Comparison of ENCODE assay signal across 29 cellular contexts in genomic region chr2:160683206-160683605, GRCh38.
"Had no signal": no experiment of that assay in that cellular context is flagged by ENCODE, and none has a peak within 500 bp of the region (broad histone marks: within the 10 kb centered on the region; RNA-seq: fewer than 3 reads in every experiment).

No MANE protein-coding gene starts in this region.

- ATAC-seq: naive thymus-derived CD8-positive, alpha-beta T cell; natural killer cell treated with Interleukin-12 subunit alpha and Interleukin-12 subunit beta and Interleukin-15 and Interleukin-18, amount 100 ng/mL, for 72 hours; pancreas; sciatic nerve; stimulated activated memory B cell treated with anti-CD40 and anti-IgM and Interleukin-4, amounts not matched to agents 10 μg/mL and 1 μg/mL and 100 μg/mL, for 72 hours; stimulated activated naive CD8-positive, alpha-beta T cell treated with anti-CD3 and anti-CD28 coated beads, Interleukin-15, amount 100 ng/mL, for 72 hours; stimulated activated naive CD8-positive, alpha-beta T cell treated with anti-CD3 and anti-CD28 coated beads, Interleukin-15, Interleukin-2, amounts not matched to agents 100 U/mL and 50 U/mL, for 24 hours; upper lobe of right lung had no signal

- H3K36me3 ChIP-seq: neutrophil, pancreas, prostate gland, right atrium auricular region, spleen, suprapubic skin, tibial artery, transverse colon, upper lobe of right lung, uterus had no signal

- H3K27me3 ChIP-seq: neutrophil, pancreas, right atrium auricular region, spleen, suprapubic skin, testis, tibial artery, transverse colon, upper lobe of right lung, uterus had no signal

- H3K4me3 ChIP-seq: pancreas, prostate gland, right atrium auricular region, skin epidermis, smooth muscle cell, spleen, suprapubic skin, testis, tibial artery, transverse colon, upper lobe of right lung, uterus had no signal

- FAIRE-seq: pancreas had no signal

- DNase-seq: naive thymus-derived CD8-positive, alpha-beta T cell; nephron progenitor cell; nucleus accumbens; pancreas; retina; spleen; stimulated activated CD4-positive, alpha-beta T cell treated with anti-CD3 and anti-CD28 coated beads, Interleukin-12 subunit alpha, Interleukin-12 subunit beta, amount 100 ng/mL, for 4 hours; stimulated activated CD4-positive, alpha-beta T cell treated with anti-CD3 and anti-CD28 coated beads, Interleukin-1b, Interleukin-23, amount 100 ng/mL, for 48 hours; stimulated activated CD4-positive, alpha-beta T cell treated with anti-CD3 and anti-CD28 coated beads, Interleukin-4, amount 100 ng/mL, for 1 hour; stimulated activated CD4-positive, alpha-beta T cell treated with anti-CD3 and anti-CD28 coated beads, Interleukin-4, amount 100 ng/mL, for 4 hours; stimulated activated CD8-positive, alpha-beta memory T cell treated with anti-CD3 and anti-CD28 coated beads, Interleukin-4, amount 100 ng/mL, for 48 hours; stimulated activated naive CD4-positive, alpha-beta T cell; stimulated activated naive CD8-positive, alpha-beta T cell treated with anti-CD3 and anti-CD28 coated beads, Interleukin-15, amount 100 ng/mL, for 72 hours; stimulated activated naive CD8-positive, alpha-beta T cell treated with anti-CD3 and anti-CD28 coated beads, Interleukin-15, Interleukin-2, amounts not matched to agents 100 U/mL and 50 U/mL, for 24 hours; substantia nigra; testis; tibial artery; transverse colon; upper lobe of right lung; uterus had no signal
